ENCODE assay signal across 27 cellular contexts in genomic region chrX:68721546-68721945, GRCh38.
"Had no signal": no experiment of that assay in that cellular context is flagged by ENCODE, and none has a peak within 500 bp of the region (broad histone marks: within the 10 kb centered on the region; RNA-seq: fewer than 3 reads in every experiment).

No MANE protein-coding gene starts in this region.

- H3K27ac Mint-ChIP-seq: activated CD4-positive, alpha-beta T cell treated with anti-CD3 and anti-CD28 coated beads, Interleukin-2, amount 10 ng/mL, durations not matched to agents 7 days and 5 days; activated CD8-positive, alpha-beta T cell treated with anti-CD3 and anti-CD28 coated beads for 36 hours; activated naive CD8-positive, alpha-beta T cell; activated T-helper 17 cell treated with anti-CD3 and anti-CD28 coated beads, Interleukin-2, amount 50 U/mL, for 72 hours; dendritic cell treated with granulocyte-macrophage colony-stimulating factor and Interleukin-4, amounts not matched to agents 40 ng/mL and 50 ng/mL, for 4 days; endodermal cell; WTC11 had no signal

- H3K4me3 Mint-ChIP-seq: activated CD4-positive, alpha-beta T cell treated with anti-CD3 and anti-CD28 coated beads, Interleukin-2, amount 10 ng/mL, durations not matched to agents 7 days and 5 days; activated CD8-positive, alpha-beta T cell treated with anti-CD3 and anti-CD28 coated beads for 36 hours; activated naive CD8-positive, alpha-beta T cell; activated T-helper 17 cell treated with anti-CD3 and anti-CD28 coated beads, Interleukin-2, amount 50 U/mL, for 72 hours; dendritic cell treated with granulocyte-macrophage colony-stimulating factor and Interleukin-4, amounts not matched to agents 40 ng/mL and 50 ng/mL, for 4 days; endodermal cell; WTC11 had no signal

- DNase-seq: activated CD4-positive, alpha-beta T cell treated with anti-CD3 and anti-CD28 coated beads for 1 hour; activated CD4-positive, alpha-beta T cell treated with anti-CD3 and anti-CD28 coated beads for 4 hours; activated CD4-positive, alpha-beta T cell treated with anti-CD3 and anti-CD28 coated beads, Interleukin-2, amount 10 ng/mL, durations not matched to agents 7 days and 5 days; activated CD4-positive, alpha-beta T cell treated with anti-CD3 and anti-CD28 coated beads, Interleukin-2, amount 50 U/mL, for 48 hours; activated CD8-positive, alpha-beta memory T cell treated with anti-CD3 and anti-CD28 coated beads for 24 hours; activated CD8-positive, alpha-beta T cell treated with anti-CD3 and anti-CD28 coated beads for 36 hours; activated effector memory CD4-positive, alpha-beta T cell treated with Interleukin-2 at 50 U/mL for 16 hours; activated gamma-delta T cell treated with Interleukin-2 at 50 U/mL for 16 hours; activated naive CD4-positive, alpha-beta T cell treated with anti-CD3 and anti-CD28 coated beads, Interleukin-2, amount 50 U/mL, for 16 hours; activated naive CD4-positive, alpha-beta T cell treated with Interleukin-2 at 50 U/mL for 16 hours; activated T-cell treated with anti-CD3 and anti-CD28 coated beads, Interleukin-2, amount 50 U/mL, for 1 hour; amniotic stem cell; anterior cingulate cortex; central memory CD4-positive, alpha-beta T cell; cerebellar nuclear complex; effector memory CD4-positive, alpha-beta T cell; endodermal cell; foreskin fibroblast; T-helper 2 cell had no signal

- H3K9me3 Mint-ChIP-seq: activated CD4-positive, alpha-beta T cell treated with anti-CD3 and anti-CD28 coated beads, Interleukin-2, amount 10 ng/mL, durations not matched to agents 7 days and 5 days; activated CD8-positive, alpha-beta T cell treated with anti-CD3 and anti-CD28 coated beads for 36 hours; activated T-helper 17 cell treated with anti-CD3 and anti-CD28 coated beads, Interleukin-2, amount 50 U/mL, for 72 hours; dendritic cell treated with granulocyte-macrophage colony-stimulating factor and Interleukin-4, amounts not matched to agents 40 ng/mL and 50 ng/mL, for 4 days; WTC11 had no signal

- H3K4me3 ChIP-seq: coronary artery, dorsolateral prefrontal cortex had no signal

- ATAC-seq: activated CD8-positive, alpha-beta T cell treated with anti-CD3 and anti-CD28 coated beads for 36 hours; activated T-helper 17 cell treated with anti-CD3 and anti-CD28 coated beads, Interleukin-2, amount 50 U/mL, for 72 hours; esophagus mucosa; WTC11 had no signal

- H3K27me3 Mint-ChIP-seq: activated CD4-positive, alpha-beta T cell treated with anti-CD3 and anti-CD28 coated beads, Interleukin-2, amount 10 ng/mL, durations not matched to agents 7 days and 5 days; activated CD8-positive, alpha-beta T cell treated with anti-CD3 and anti-CD28 coated beads for 36 hours; activated naive CD8-positive, alpha-beta T cell; activated T-helper 17 cell treated with anti-CD3 and anti-CD28 coated beads, Interleukin-2, amount 50 U/mL, for 72 hours; dendritic cell treated with granulocyte-macrophage colony-stimulating factor and Interleukin-4, amounts not matched to agents 40 ng/mL and 50 ng/mL, for 4 days had no signal

- H3K27ac ChIP-seq: coronary artery, dorsolateral prefrontal cortex, VCaP had no signal

- H3K4me1 Mint-ChIP-seq: activated CD4-positive, alpha-beta T cell treated with anti-CD3 and anti-CD28 coated beads, Interleukin-2, amount 10 ng/mL, durations not matched to agents 7 days and 5 days; activated T-helper 17 cell treated with anti-CD3 and anti-CD28 coated beads, Interleukin-2, amount 50 U/mL, for 72 hours had no signal

- H3K36me3 Mint-ChIP-seq: activated naive CD8-positive, alpha-beta T cell had no signal
